ENCODE assay signal across 28 cellular contexts in the genomic region with DNA sequence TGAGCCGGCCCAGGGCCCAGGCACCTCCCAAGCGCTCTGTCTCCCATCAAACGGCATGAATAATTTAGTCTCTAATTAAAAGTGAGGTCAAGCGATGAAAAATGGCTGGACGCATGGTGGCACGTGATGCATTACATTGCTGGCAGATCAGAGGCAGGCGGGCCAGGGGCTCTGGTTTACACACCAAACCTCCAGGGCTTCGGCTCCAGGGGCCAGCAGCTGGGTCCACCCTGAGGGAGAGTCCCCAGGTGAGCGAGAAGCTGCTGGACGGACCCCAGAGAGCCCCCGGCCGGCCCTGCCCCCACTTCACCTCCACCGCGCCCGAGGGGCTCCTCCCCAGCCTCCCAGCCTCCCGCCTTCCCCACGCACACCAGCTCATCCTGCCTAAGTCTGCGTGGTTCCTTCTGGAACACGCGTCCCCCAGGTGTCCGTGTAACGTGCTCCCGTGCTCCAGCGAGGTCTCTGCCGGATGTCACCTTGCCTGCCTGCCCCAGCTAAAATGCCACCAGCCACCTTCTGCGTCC. TPM values are rescaled to one million over a fixed set of nuclear protein-coding genes. Genes with fewer than 3 reads are reported as not detected.
DNase-seq lines count a peak whose midpoint lies in the region; ATAC-seq, FAIRE-seq and TF ChIP-seq lines count a peak whose summit lies in the region.
"Had no signal": no experiment of that assay in that cellular context is flagged by ENCODE, and none has a peak within 500 bp of the region (broad histone marks: within the 10 kb centered on the region; RNA-seq: fewer than 3 reads in every experiment).

No MANE protein-coding gene starts in this region.

- H3K4me1 ChIP-seq in K562 (replicated peaks in 1 of 2; ENCODE audit: control insufficient read depth in 2 of 2, insufficient read depth in 2 of 2, low read length in 2 of 2): peaks cover 2 to 40% of the 10 kb centered on the region in 2 experiments; a peak in 2 of 5 replicates
- H3K4me1 ChIP-seq in HepG2 (ENCODE audit: insufficient read depth, low read length): peaks cover 20% of the 10 kb centered on the region; the same call in 1 of the 2 replicates
- H3K4me1 ChIP-seq: A549, SJSA1 had no signal

- intact Hi-C loops in K562 (cut with micrococcal nuclease) (no loop called here), HepG2 (cut with micrococcal nuclease; ENCODE audit: unreplicated experiment) (no loop called here)

- FAIRE-seq in K562 (lab: Jason Lieb, UNC): no peak
- no peak for FAIRE-seq in HepG2 (lab: Jason Lieb, UNC)
- FAIRE-seq: A549, GM18507, H54 had no signal

- H3K4me3 ChIP-seq in K562: no peak overlapping the region
- no peak overlapping the region for H3K4me3 ChIP-seq in HepG2 (replicated peaks in 1 of 3; ENCODE audit: insufficient read depth in 1 of 3, low read depth in 2 of 3, low read length in 3 of 3)
- H3K4me3 ChIP-seq: A549, PC-9, SJSA1 had no signal

- H3K79me2 ChIP-seq in K562 (ENCODE audit: control insufficient read depth, insufficient read depth, low read length) (no peaks in the 10 kb centered on the region), HepG2 (ENCODE audit: insufficient read depth, low read length) (no peaks in the 10 kb centered on the region)

- CTCF ChIA-PET in K562 (lab: Yijun Ruan, JAX; ENCODE audit: low intra/inter-chr PET ratio): no interaction called here
- CTCF ChIA-PET in HepG2 (lab: Yijun Ruan, JAX; ENCODE audit: low intra/inter-chr PET ratio, low total read pairs): no interaction called here

- TF ChIP-seq CTCF in K562 (IDR thresholded peaks at IDR 0.05 in 2 of 3, conservative IDR thresholded peaks at IDR 0.05 in 1 of 3; ENCODE audit: insufficient read depth in 2 of 3, low read depth in 1 of 3, low read length in 3 of 3) (no peak), HepG2 (CRISPR knock-in tag; IDR thresholded peaks at IDR 0.05) (no peak)

- H2AFZ ChIP-seq in K562 (ENCODE audit: low read depth, low read length): no peak overlapping the region
- no peak overlapping the region for H2AFZ ChIP-seq in HepG2 (ENCODE audit: low read length)
- H2AFZ ChIP-seq: PC-9 had no signal

- H3K36me3 ChIP-seq in K562 (ENCODE audit: control insufficient read depth, insufficient read depth, low read length) (no peaks in the 10 kb centered on the region), HepG2 (replicated peaks in 1 of 2; ENCODE audit: control insufficient read depth in 1 of 2, insufficient read depth in 2 of 2, low read length in 2 of 2) (no peaks in the 10 kb centered on the region)
- H3K36me3 ChIP-seq: SJSA1 had no signal

- no peak for TF ChIP-seq RAD21 in Ishikawa (IDR thresholded peaks at IDR 0.05; ENCODE audit: low read depth)
- no peak for TF ChIP-seq RAD21 in K562 (CRISPR knock-in tag; conservative IDR thresholded peaks at IDR 0.05 in 1 of 2, IDR thresholded peaks at IDR 0.05 in 1 of 2)
- TF ChIP-seq RAD21 in HepG2 (CRISPR knock-in tag; IDR thresholded peaks at IDR 0.05): no peak

- peaks cover 32 to 76% of the 10 kb centered on the region in 2 experiments; a peak in 4 of 5 replicates for H3K27me3 ChIP-seq in K562 (ENCODE audit: control insufficient read depth in 2 of 2, insufficient read depth in 2 of 2, low read length in 2 of 2)
- peaks cover 20 to 87% of the 10 kb centered on the region in 2 experiments; a peak in 4 of 5 replicates for H3K27me3 ChIP-seq in HepG2 (ENCODE audit: control insufficient read depth in 1 of 2, insufficient read depth in 2 of 2, low read length in 2 of 2)

- no peak for TF ChIP-seq EP300 in Ishikawa (IDR thresholded peaks at IDR 0.05; ENCODE audit: borderline replicate concordance)
- TF ChIP-seq EP300 in K562 (IDR thresholded peaks at IDR 0.05; ENCODE audit: low read length): no peak
- TF ChIP-seq EP300 in HepG2 (IDR thresholded peaks at IDR 0.05; ENCODE audit: low read depth in 2 of 2, low read length in 2 of 2): no peak
- no peak for TF ChIP-seq EP300 in HepG2 (CRISPR knock-in tag; IDR thresholded peaks at IDR 0.05; ENCODE audit: borderline replicate concordance)

- in situ Hi-C loops in K562 (cut with MboI): no loop called here
- in situ Hi-C loops in HepG2 (cut with HindIII; ENCODE audit: extremely low pct_ligation_motif_present, low pct_unique_long_range_greater_than_20kb): no loop called here

- WGBS in K562 (ENCODE audit: insufficient coverage, low coverage, missing lambda C conversion rate): under 1% methylated on average over 20 of the region's 26 CpGs
- WGBS in HepG2 (ENCODE audit: low lambda C conversion rate): 5% methylated on average over 10 of the region's 26 CpGs

- H3K9me1 ChIP-seq in K562 (ENCODE audit: control insufficient read depth, insufficient read depth, low read length): no peaks in the 10 kb centered on the region

- H3K9me3 ChIP-seq in K562 (replicated peaks; ENCODE audit: control insufficient read depth, insufficient read depth, low read depth, low read length) (no peaks in the 10 kb centered on the region), HepG2 (ENCODE audit: low read length) (no peaks in the 10 kb centered on the region)
- H3K9me3 ChIP-seq: A549, Caco-2, SJSA1 had no signal

- BruUV-seq in K562 (replicated peaks; lab: Mats Ljungman, UMichigan) (no TSS peak), HepG2 (replicated peaks; lab: Mats Ljungman, UMichigan) (no TSS peak)

- no peak for TF ChIP-seq POLR2A in K562 (conservative IDR thresholded peaks at IDR 0.05)
- no peak for TF ChIP-seq POLR2A in HepG2 (IDR thresholded peaks at IDR 0.05; ENCODE audit: insufficient read depth in 1 of 2, low read depth in 2 of 2, low read length in 2 of 2)

- ATAC-seq in K562 (no peak), HepG2 (no peak)
- ATAC-seq: CD8-positive, alpha-beta T cell had no signal

- H3K4me2 ChIP-seq in K562 (ENCODE audit: insufficient read depth, low read length) (no peak overlapping the region), HepG2 (ENCODE audit: low read depth, low read length) (no peak overlapping the region)
- H3K4me2 ChIP-seq: A549, PC-9 had no signal

- DNase-seq in K562 (ENCODE audit: extremely low read depth in 1 of 4, low spot score in 3 of 4) (no peak), HepG2 (ENCODE audit: low spot score) (no peak), retina (peak; percentile 65), DMS 273 (lab: John Stamatoyannopoulos, UW; ENCODE audit: unreplicated experiment) (no peak), DMS79 treated with DMSO at 0.1 percent for 48 hours (lab: John Stamatoyannopoulos, UW) (no peak), middle frontal gyrus (ENCODE audit: extremely low spot score, low spot score) (no peak)
- DNase-seq: C1 segment of cervical spinal cord; Caco-2; CD8-positive, alpha-beta T cell; DND-41; KBM-7; NCI-H1105 treated with DMSO at 0.1 percent for 48 hours; NCI-H146; NCI-H1930; NCI-H2107; NCI-H524; NCI-H774 had no signal

- H3K9ac ChIP-seq in K562 (ENCODE audit: insufficient read depth in 1 of 2, low read depth in 2 of 2, low read length in 2 of 2) (no peak overlapping the region), HepG2 (ENCODE audit: insufficient read depth, low read depth, low read length) (no peak overlapping the region)

- peaks cover 11% of the 10 kb centered on the region for H4K20me1 ChIP-seq in K562 (replicated peaks; ENCODE audit: control insufficient read depth, insufficient read depth, low read length)
- H4K20me1 ChIP-seq in HepG2 (ENCODE audit: insufficient read depth, low read length): no peaks in the 10 kb centered on the region

- POLR2A ChIA-PET in K562 (lab: Yijun Ruan, JAX): interaction anchor here (1.0 kb wide), 1 partner anchor 12 kb away, joined by 3 read pairs; no protein-coding TSS in a partner anchor
- POLR2A ChIA-PET in HepG2 (lab: Yijun Ruan, JAX): no interaction called here

- H3K27ac ChIP-seq in K562 (ENCODE audit: extremely low read depth, low read depth, low read length): no peak overlapping the region
- no peak overlapping the region for H3K27ac ChIP-seq in HepG2 (ENCODE audit: extremely low read length, insufficient read depth, low read length)
- H3K27ac ChIP-seq: A549, HL-60, PC-9, SJSA1 had no signal

RNA-seq across cellular contexts. Expression of a gene that starts 23.2 kb away (rescaled TPM):
- not detected in 2 replicates for total RNA-seq in K562 (2011; cell fraction: chromatin; rRNA removed; ENCODE audit: low replicate concordance)
- total RNA-seq in K562 (2011; cell fraction: nucleolus; rRNA removed): not detected in 2 replicates
- total RNA-seq in K562 (2011; cell fraction: nucleoplasm; rRNA removed): not detected in 2 replicates
- not detected in 2 replicates for total RNA-seq in K562 (2014; rRNA removed)
- total RNA-seq in K562 (2014; rRNA removed; fragmentation: Illumina TruSeq; extraction: Trizol): not detected in 2 replicates
- not detected in 2 replicates for total RNA-seq in K562 (2015; rRNA removed; fragmentation: Illumina TruSeq; extraction: Trizol)
- total RNA-seq in K562 (2021): not detected in 2 replicates
- not detected in 2 replicates for polyA plus RNA-seq in K562 (2011; rRNA removed)
- not detected in 2 replicates for polyA plus RNA-seq in K562 (2011; cell fraction: cytosol; rRNA removed)
- polyA plus RNA-seq in K562 (2011; cell fraction: nucleus; rRNA removed): not detected in 2 replicates
- not detected in 2 replicates for polyA plus RNA-seq in K562 (2012)
- polyA plus RNA-seq in K562 (2014; fragmentation: Illumina TruSeq; extraction: Trizol): not detected in 2 replicates
- not detected for polyA plus RNA-seq in K562 (2014; fragmentation: Nextera tagmentation; extraction: Ambion mirVana)
- polyA plus RNA-seq in K562 (2014; rRNA removed): not detected in 2 replicates
- not detected in 2 replicates for polyA minus RNA-seq in K562 (2011; rRNA and poly(A)+ RNA removed)
- not detected in 2 replicates for polyA minus RNA-seq in K562 (2011; cell fraction: cytosol; rRNA and poly(A)+ RNA removed)
- not detected in 2 replicates for polyA minus RNA-seq in K562 (2011; cell fraction: nucleus; rRNA and poly(A)+ RNA removed)
- total RNA-seq in HepG2 (2016; rRNA removed; fragmentation: Illumina TruSeq; extraction: Trizol): not detected in 2 replicates
- total RNA-seq in HepG2 (2016; cell fraction: cytosol; rRNA removed; fragmentation: Illumina TruSeq; extraction: Trizol; ENCODE audit: low read depth): not detected in 2 replicates
- not detected in 2 replicates for total RNA-seq in HepG2 (2016; cell fraction: insoluble cytoplasmic fraction; rRNA removed; fragmentation: Illumina TruSeq; extraction: Trizol)
- total RNA-seq in HepG2 (2016; cell fraction: membrane; rRNA removed; fragmentation: Illumina TruSeq; extraction: Trizol): not detected in 2 replicates
- total RNA-seq in HepG2 (2016; cell fraction: nucleus; rRNA removed; fragmentation: Illumina TruSeq; extraction: Trizol): not detected in 2 replicates
- not detected in 2 replicates for polyA plus RNA-seq in HepG2 (2011; rRNA removed)
- not detected in 2 replicates for polyA plus RNA-seq in HepG2 (2011; cell fraction: cytosol; rRNA removed)
- polyA plus RNA-seq in HepG2 (2011; cell fraction: nucleus; rRNA removed): not detected in 2 replicates
- not detected in 2 replicates for polyA plus RNA-seq in HepG2 (2012)
- not detected in 2 replicates for polyA plus RNA-seq in HepG2 (2016; cell fraction: cytosol; fragmentation: Illumina TruSeq; extraction: Trizol; ENCODE audit: low read depth)
- polyA plus RNA-seq in HepG2 (2016; cell fraction: insoluble cytoplasmic fraction; fragmentation: Illumina TruSeq; extraction: Trizol; ENCODE audit: low read depth): not detected in 2 replicates
- polyA plus RNA-seq in HepG2 (2016; cell fraction: membrane; fragmentation: Illumina TruSeq; extraction: Trizol; ENCODE audit: low read depth): not detected in 2 replicates
- polyA plus RNA-seq in HepG2 (2016; cell fraction: nucleus; fragmentation: Illumina TruSeq; extraction: Trizol; ENCODE audit: insufficient read depth, low read depth): not detected in 2 replicates
- not detected in 2 replicates for polyA minus RNA-seq in HepG2 (2011; rRNA and poly(A)+ RNA removed; ENCODE audit: low replicate concordance)
- not detected in 2 replicates for polyA minus RNA-seq in HepG2 (2011; cell fraction: cytosol; rRNA and poly(A)+ RNA removed)
- polyA minus RNA-seq in HepG2 (2011; cell fraction: nucleus; rRNA and poly(A)+ RNA removed): not detected in 2 replicates
- total RNA-seq: Caco-2; CD8-positive, alpha-beta T cell; LHCN-M2; MCF 10A; PC-9; Right ventricle myocardium superior; RPMI7951; SJSA1 had no signal
- polyA plus RNA-seq: A549 had no signal
